In the genomic region with DNA sequence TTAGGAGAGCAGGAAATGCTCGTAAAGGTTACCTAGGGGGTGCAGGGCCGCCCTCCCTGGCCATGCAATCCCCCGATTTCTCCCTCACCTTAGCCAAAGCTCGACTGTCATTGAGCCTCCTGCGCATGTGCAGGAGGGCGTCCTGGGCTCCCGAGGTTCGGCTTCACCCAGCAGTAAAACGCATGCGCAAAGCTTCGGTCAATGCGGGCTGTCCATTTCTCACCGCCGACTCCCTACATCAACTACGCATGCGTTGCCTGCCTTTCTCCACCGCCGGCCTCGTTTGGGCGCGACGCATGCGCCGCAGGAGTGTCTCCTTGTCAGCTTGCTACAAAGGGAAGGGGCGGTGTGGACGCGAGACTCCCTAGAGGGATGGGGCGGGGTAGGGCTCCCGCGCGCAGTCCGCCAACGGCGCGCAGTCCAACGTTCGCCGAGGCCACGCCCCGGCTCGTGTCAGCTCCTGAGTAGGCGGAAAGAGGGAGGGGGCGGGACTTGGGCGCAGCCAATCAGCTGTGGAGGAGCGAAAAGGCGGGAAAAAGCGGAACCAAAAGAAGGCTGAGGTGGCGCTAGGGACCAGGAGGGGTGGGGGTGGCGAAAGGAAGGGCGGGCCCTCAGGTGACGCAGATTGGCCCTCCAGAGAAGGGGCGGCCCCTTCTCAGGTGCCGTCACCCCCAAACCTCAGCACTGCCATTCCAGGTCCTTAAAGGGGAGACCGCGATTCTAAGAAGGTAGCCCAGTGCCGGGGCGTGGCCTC, we compare ENCODE assay signal across 8 cellular contexts. TPM values are rescaled to one million over a fixed set of nuclear protein-coding genes. Genes with fewer than 3 reads are reported as not detected.
A peak's percentile ranks its signal among the peaks of the same experiment; 100 is the strongest.
DNase-seq lines count a peak whose midpoint lies in the region; ATAC-seq and TF ChIP-seq lines count a peak whose summit lies in the region.

A gene with protein sequence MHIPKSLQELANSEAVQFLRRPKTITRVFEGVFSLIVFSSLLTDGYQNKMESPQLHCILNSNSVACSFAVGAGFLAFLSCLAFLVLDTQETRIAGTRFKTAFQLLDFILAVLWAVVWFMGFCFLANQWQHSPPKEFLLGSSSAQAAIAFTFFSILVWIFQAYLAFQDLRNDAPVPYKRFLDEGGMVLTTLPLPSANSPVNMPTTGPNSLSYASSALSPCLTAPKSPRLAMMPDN (plus strand): TSS at position 558 of the 754 bp plus-strand sequence. CDS start 1,476 bp downstream, outside the sequence.
A gene (minus strand): TSS at position 131 of the 754 bp plus-strand sequence. CDS start 20 bp downstream, at position 111.

- no peaks in the 10 kb centered on the region for H3K27me3 ChIP-seq in BLaER1 treated with 17β-estradiol and CSF1 and Interleukin-3, amounts not matched to agents 10 nM and 100 nM
- no peaks in the 10 kb centered on the region for H3K27me3 ChIP-seq in colonic mucosa

- H3K4me1 ChIP-seq in BLaER1 treated with 17β-estradiol and CSF1 and Interleukin-3, amounts not matched to agents 10 nM and 100 nM = peaks cover 15 to 58% (median 46%) of the 10 kb centered on the region in 10 experiments
- peaks cover 4% of the 10 kb centered on the region for H3K4me1 ChIP-seq in colonic mucosa

- DNase-seq in NCI-H526 (lab: John Stamatoyannopoulos, UW) (peak; percentile 99), colonic mucosa (peak; percentile 98), kidney tubule cell (ENCODE audit: low spot score) (peak; percentile 99)
- peak; percentile 99 for DNase-seq in activated CD4-positive, alpha-beta T cell treated with anti-CD3 and anti-CD28 coated beads, Interleukin-2, amount 10 ng/mL, durations not matched to agents 24 days and 14 days
- DNase-seq in stimulated activated CD4-positive, alpha-beta T cell treated with anti-CD3 and anti-CD28 coated beads, Interleukin-1b, Interleukin-23, amount 100 ng/mL, for 1 hour (ENCODE audit: low read depth in 2 of 2) = peak; percentile 87 to 98

- H3K4me1 Mint-ChIP-seq in activated CD4-positive, alpha-beta T cell treated with anti-CD3 and anti-CD28 coated beads, Interleukin-2, amount 10 ng/mL, durations not matched to agents 24 days and 14 days = peaks cover 16% of the 10 kb centered on the region

- peak within 1 kb of the TSS; percentile 80 to 88 (median 84) for H3K9ac ChIP-seq in BLaER1 treated with 17β-estradiol and CSF1 and Interleukin-3, amounts not matched to agents 10 nM and 100 nM
- H3K9ac ChIP-seq in colonic mucosa (ENCODE audit: low read depth in 2 of 2, low read length in 2 of 2) = peak within 1 kb of the TSS; percentile 85 to 95

- intact Hi-C loops in activated CD4-positive, alpha-beta T cell treated with anti-CD3 and anti-CD28 coated beads, Interleukin-2, amount 10 ng/mL, durations not matched to agents 24 days and 14 days (cut with micrococcal nuclease) = loop anchor here (1.0 to 5.0 kb wide), 7 partner anchors 27 to 350 kb away; a partner anchor contains a TSS
- intact Hi-C loops in colonic mucosa (cut with DNase I) = no loop called here

- peaks cover 0 to 6% (median 0%) of the 10 kb centered on the region in 11 experiments; a peak in 2 of 22 replicates for H3K36me3 ChIP-seq in BLaER1 treated with 17β-estradiol and CSF1 and Interleukin-3, amounts not matched to agents 10 nM and 100 nM
- H3K36me3 ChIP-seq in colonic mucosa = no peaks in the 10 kb centered on the region

- H3K27ac Mint-ChIP-seq in activated CD4-positive, alpha-beta T cell treated with anti-CD3 and anti-CD28 coated beads, Interleukin-2, amount 10 ng/mL, durations not matched to agents 24 days and 14 days = peak within 1 kb of the TSS; percentile 97

- H3K9me3 ChIP-seq in BLaER1 treated with 17β-estradiol and CSF1 and Interleukin-3, amounts not matched to agents 10 nM and 100 nM (replicated peaks in 1 of 11) = no peaks in the 10 kb centered on the region
- no peaks in the 10 kb centered on the region for H3K9me3 ChIP-seq in colonic mucosa

- peaks cover 6% of the 10 kb centered on the region for H3K36me3 Mint-ChIP-seq in activated CD4-positive, alpha-beta T cell treated with anti-CD3 and anti-CD28 coated beads, Interleukin-2, amount 10 ng/mL, durations not matched to agents 24 days and 14 days (ENCODE audit: low read depth)

- H3K27ac ChIP-seq in BLaER1 treated with 17β-estradiol and CSF1 and Interleukin-3, amounts not matched to agents 10 nM and 100 nM = peak within 1 kb of the TSS; percentile 74 to 91 (median 89)
- H3K27ac ChIP-seq in colonic mucosa = peak within 1 kb of the TSS; percentile 98

- peaks cover 4% of the 10 kb centered on the region for H3K27me3 Mint-ChIP-seq in activated CD4-positive, alpha-beta T cell treated with anti-CD3 and anti-CD28 coated beads, Interleukin-2, amount 10 ng/mL, durations not matched to agents 24 days and 14 days

- peak within 1 kb of the TSS; percentile 87 for H3K4me3 Mint-ChIP-seq in activated CD4-positive, alpha-beta T cell treated with anti-CD3 and anti-CD28 coated beads, Interleukin-2, amount 10 ng/mL, durations not matched to agents 24 days and 14 days

- H3K4me2 ChIP-seq in BLaER1 treated with 17β-estradiol and CSF1 and Interleukin-3, amounts not matched to agents 10 nM and 100 nM = peak within 1 kb of the TSS; percentile 91 to 99 (median 98)

- peak within 1 kb of the TSS; percentile 51 to 77 (median 66) for H3K4me3 ChIP-seq in BLaER1 treated with 17β-estradiol and CSF1 and Interleukin-3, amounts not matched to agents 10 nM and 100 nM
- H3K4me3 ChIP-seq in colonic mucosa = peak within 1 kb of the TSS; percentile 63

- no peaks in the 10 kb centered on the region for H4K20me1 ChIP-seq in BLaER1 treated with 17β-estradiol and CSF1 and Interleukin-3, amounts not matched to agents 10 nM and 100 nM

- ATAC-seq in GM19328 (IDR thresholded peaks at IDR 0.05; ENCODE audit: unreplicated experiment) (peak; percentile 83), HG03469 (IDR thresholded peaks at IDR 0.05; ENCODE audit: unreplicated experiment) (peak; percentile 77)

- TF ChIP-seq CTCF in colonic mucosa (IDR thresholded peaks at IDR 0.05) = no peak

- peaks cover 4% of the 10 kb centered on the region for H3K9me3 Mint-ChIP-seq in activated CD4-positive, alpha-beta T cell treated with anti-CD3 and anti-CD28 coated beads, Interleukin-2, amount 10 ng/mL, durations not matched to agents 24 days and 14 days

RNA-seq across cellular contexts. Expression of the first gene that starts in this region (rescaled TPM):
- total RNA-seq in activated CD4-positive, alpha-beta T cell treated with anti-CD3 and anti-CD28 coated beads, Interleukin-2, amount 10 ng/mL, durations not matched to agents 24 days and 14 days = 0.33 TPM in 1 of 2 replicates, not detected in the other
- not detected for total RNA-seq in colonic mucosa

RNA-seq across cellular contexts. Expression of the second gene that starts in this region (rescaled TPM):
- total RNA-seq in activated CD4-positive, alpha-beta T cell treated with anti-CD3 and anti-CD28 coated beads, Interleukin-2, amount 10 ng/mL, durations not matched to agents 24 days and 14 days = 13.1 and 13.4 TPM in 2 replicates
- total RNA-seq in colonic mucosa = 10 to 100 TPM in 1 of 2 donors, 1 to 10 TPM in 1; 8.9 to 18.2 TPM

Comparison
In these comparisons a context has a peak if more than half of its experiments do, and no peak if none do; other contexts are left out.
1. Peak in every context shown above with its lines: DNase-seq, ATAC-seq, H3K4me3 ChIP-seq and H3K27ac ChIP-seq.